Comparison of ENCODE assay signal across 9 cellular contexts in the genomic region with DNA sequence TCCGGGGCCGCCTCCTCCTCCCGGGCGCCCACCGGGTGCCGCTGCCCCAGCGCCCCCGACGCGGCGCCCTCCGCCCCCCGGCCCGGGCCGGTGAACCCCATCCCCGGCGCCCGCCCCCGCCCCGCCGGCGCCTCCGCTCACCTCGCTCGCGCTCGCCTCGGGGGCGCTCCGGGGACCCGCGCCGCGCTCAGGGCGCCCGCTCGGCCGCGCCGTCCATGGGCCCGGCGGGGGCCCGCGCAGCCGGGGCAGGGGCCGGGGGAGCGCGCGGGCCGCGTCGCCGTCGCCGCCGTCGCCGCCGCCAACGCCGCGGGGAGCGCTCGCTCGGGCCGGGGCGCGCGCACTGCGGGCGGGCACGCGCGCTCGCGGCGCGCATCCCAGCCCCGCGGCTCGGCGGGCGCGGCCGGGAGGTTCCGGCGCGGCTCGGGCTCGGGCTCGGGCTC. TPM values are rescaled to one million over a fixed set of nuclear protein-coding genes. Genes with fewer than 3 reads are reported as not detected.
A peak's percentile ranks its signal among the peaks of the same experiment; 100 is the strongest.
DNase-seq lines count a peak whose midpoint lies in the region; ATAC-seq and TF ChIP-seq lines count a peak whose summit lies in the region.
"Had no signal": no experiment of that assay in that cellular context is flagged by ENCODE, and none has a peak within 500 bp of the region (broad histone marks: within the 10 kb centered on the region; RNA-seq: fewer than 3 reads in every experiment).

No MANE protein-coding gene starts in this region.

- POLR2A ChIA-PET in PC-3 (lab: Charles Lee; ENCODE audit: unreplicated experiment) = no interaction called here

- no peaks in the 10 kb centered on the region for H3K27me3 Mint-ChIP-seq in Calu3 (ENCODE audit: unreplicated experiment)

- intact Hi-C loops in Calu3 (cut with micrococcal nuclease; ENCODE audit: unreplicated experiment) = no loop called here
- intact Hi-C loops in PC-3 (cut with micrococcal nuclease) = no loop called here

- H3K27ac ChIP-seq in PC-3 (ENCODE audit: low read length) (no peak overlapping the region), right atrium auricular region (peak overlapping the region; percentile 88 to 93)

- H3K36me3 ChIP-seq in PC-3 (ENCODE audit: low read depth, low read length) (no peaks in the 10 kb centered on the region), right atrium auricular region (no peaks in the 10 kb centered on the region)
- H3K36me3 ChIP-seq: adrenal gland had no signal

- H3K4me2 ChIP-seq in PC-3 (ENCODE audit: low read length) = peak overlapping the region; percentile 57; the same call in 1 of the 2 replicates

- H3K79me2 ChIP-seq in PC-3 (ENCODE audit: low read length) = no peaks in the 10 kb centered on the region

- no peak overlapping the region for H2AFZ ChIP-seq in PC-3 (ENCODE audit: low read length)

- H3K36me3 Mint-ChIP-seq in Calu3 (ENCODE audit: insufficient read depth, unreplicated experiment) = peaks cover 48% of the 10 kb centered on the region

- no peak overlapping the region; the same call in 1 of the 2 replicates for H3K4me3 ChIP-seq in PC-3 (ENCODE audit: low read length)
- H3K4me3 ChIP-seq in right atrium auricular region = peak overlapping the region; percentile 72 to 82
- H3K4me3 ChIP-seq in skeletal muscle cell (ENCODE audit: low read depth, low read length) = peak overlapping the region; percentile 54

- no peak overlapping the region for H3K27ac Mint-ChIP-seq in Calu3 (ENCODE audit: unreplicated experiment)

- H3K9me3 Mint-ChIP-seq in Calu3 (ENCODE audit: low read depth, unreplicated experiment) = no peaks in the 10 kb centered on the region

- peak overlapping the region; percentile 77 for H3K4me3 Mint-ChIP-seq in Calu3 (ENCODE audit: low read depth, unreplicated experiment)

- DNase-seq in Calu3 = no peak
- no peak for DNase-seq in PC-3
- DNase-seq in right atrium auricular region (ENCODE audit: low spot score) = no peak
- DNase-seq in skeletal muscle cell (ENCODE audit: low read depth) = no peak
- no peak for DNase-seq in NCI-H69 (lab: John Stamatoyannopoulos, UW)

- H3F3A ChIP-seq in PC-3 (ENCODE audit: low read length, unreplicated experiment) = no peaks in the 10 kb centered on the region

- TF ChIP-seq CTCF in Calu3 (IDR thresholded peaks at IDR 0.05; ENCODE audit: unreplicated experiment) = no peak
- no peak for TF ChIP-seq CTCF in PC-3 (conservative IDR thresholded peaks at IDR 0.05; ENCODE audit: low read depth, low read length)
- no peak for TF ChIP-seq CTCF in right atrium auricular region (IDR thresholded peaks at IDR 0.05)

- peaks cover 16% of the 10 kb centered on the region for H3K27me3 ChIP-seq in PC-3 (ENCODE audit: low read length)
- H3K27me3 ChIP-seq in right atrium auricular region = no peaks in the 10 kb centered on the region

- no peaks in the 10 kb centered on the region for H3K9me3 ChIP-seq in PC-3 (ENCODE audit: low read length)
- no peaks in the 10 kb centered on the region for H3K9me3 ChIP-seq in right atrium auricular region
- H3K9me3 ChIP-seq: adrenal gland had no signal

- ATAC-seq in PC-3 (no peak), HG03159 (IDR thresholded peaks at IDR 0.05; ENCODE audit: unreplicated experiment) (no peak), GM21367 (IDR thresholded peaks at IDR 0.05; ENCODE audit: unreplicated experiment) (no peak), GM21737 (IDR thresholded peaks at IDR 0.05; ENCODE audit: unreplicated experiment) (no peak)

- BruUV-seq in Calu3 (replicated peaks; lab: Mats Ljungman, UMichigan) = no TSS peak
- BruUV-seq in PC-3 (replicated peaks; lab: Mats Ljungman, UMichigan) = no TSS peak

- H4K20me1 ChIP-seq in PC-3 (ENCODE audit: low read length) = no peaks in the 10 kb centered on the region

- peaks cover 8% of the 10 kb centered on the region for H3K4me1 ChIP-seq in PC-3 (ENCODE audit: insufficient read depth, low read length)
- H3K4me1 ChIP-seq in right atrium auricular region = peaks cover 0 to 68% of the 10 kb centered on the region in 2 donors

- peaks cover 7% of the 10 kb centered on the region for H3K4me1 Mint-ChIP-seq in Calu3 (ENCODE audit: low read depth, unreplicated experiment)

- no peaks in the 10 kb centered on the region for H3K9me2 ChIP-seq in PC-3 (replicated peaks; ENCODE audit: low read length)

- CTCF ChIA-PET in Calu3 (lab: Charles Lee) (interaction anchor here (0.6 to 1.0 kb wide), 2 partner anchors 25 to 309 kb away, joined by 3 read pairs; no protein-coding TSS in a partner anchor), PC-3 (lab: Charles Lee) (no interaction called here)

- H3K9ac ChIP-seq in PC-3 (ENCODE audit: low read length) = no peak overlapping the region

RNA-seq across cellular contexts. Expression of gene DUSP8, which starts 0.3 kb away (rescaled TPM):
- total RNA-seq in Calu3 (2022) = 12.1 and 14.0 TPM in 2 replicates
- 2.4 and 2.6 TPM in 2 replicates for total RNA-seq in PC-3 (2014; rRNA removed)
- 10 to 100 TPM in 1 of 2 donors, 1 to 10 TPM in 1; 4.4 to 24.5 TPM for total RNA-seq in right atrium auricular region

RNA-seq across cellular contexts. Expression of gene KRTAP5-1, which starts 13.3 kb away (rescaled TPM):
- not detected in 2 replicates for total RNA-seq in Calu3 (2022)
- not detected in 2 replicates for total RNA-seq in PC-3 (2014; rRNA removed)
- not detected for total RNA-seq in right atrium auricular region
- total RNA-seq: adrenal gland had no signal

RNA-seq across cellular contexts. Expression of gene KRTAP5-2, which starts 26.3 kb away (rescaled TPM):
- not detected in 2 replicates for total RNA-seq in Calu3 (2022)
- not detected in 2 replicates for total RNA-seq in PC-3 (2014; rRNA removed)
- total RNA-seq in right atrium auricular region = not detected
- total RNA-seq: adrenal gland had no signal

RNA-seq across cellular contexts. Expression of gene KRTAP5-3, which starts 36.5 kb away (rescaled TPM):
- total RNA-seq in Calu3 (2022) (not detected in 2 replicates), PC-3 (2014; rRNA removed) (not detected in 2 replicates), right atrium auricular region (not detected)
- total RNA-seq: adrenal gland had no signal

RNA-seq across cellular contexts. Expression of gene KRTAP5-4, which starts 50.2 kb away (rescaled TPM):
- total RNA-seq in Calu3 (2022) (not detected in 2 replicates), PC-3 (2014; rRNA removed) (not detected in 2 replicates), right atrium auricular region (not detected)
- total RNA-seq: adrenal gland had no signal
